In genomic region chr10:12511651-12512050, GRCh38 we compare ENCODE assay signal across 21 cellular contexts.
DNase-seq lines count a peak whose midpoint lies in the region; ATAC-seq and TF ChIP-seq lines count a peak whose summit lies in the region.
"Had no signal": no experiment of that assay in that cellular context is flagged by ENCODE, and none has a peak within 500 bp of the region (broad histone marks: within the 10 kb centered on the region; RNA-seq: fewer than 3 reads in every experiment).

No MANE protein-coding gene starts in this region.

- DNase-seq in NCI-H510A treated with DMSO at 0.1 percent for 48 hours (lab: John Stamatoyannopoulos, UW), result peak; percentile 30
- no peak for DNase-seq in NCI-H510A (lab: John Stamatoyannopoulos, UW)
- peak; percentile 24 for DNase-seq in COLO668 (lab: John Stamatoyannopoulos, UW; ENCODE audit: unreplicated experiment)
- DNase-seq in NCI-H69 (lab: John Stamatoyannopoulos, UW), result peak; percentile 9
- peak; percentile 34 for DNase-seq in left lobe of liver (ENCODE audit: low spot score)
- no peak for DNase-seq in aorta
- DNase-seq in tibial artery, result no peak
- DNase-seq: BE2C; CD4-positive, CD25-positive, alpha-beta regulatory T cell; COR-L47; DND-41; H7; MG63; NCI-H1694; NCI-H446 treated with DMSO at 0.1 percent for 48 hours; NCI-H82 had no signal

- H3K36me3 ChIP-seq in aorta (ENCODE audit: control insufficient read depth in 1 of 2, insufficient read depth in 2 of 2, low read length in 1 of 2) (no peaks in the 10 kb centered on the region), tibial artery (no peaks in the 10 kb centered on the region)
- H3K36me3 ChIP-seq: BE2C, MG63, SJSA1 had no signal

- no peak for ATAC-seq in left lobe of liver
- no peak for ATAC-seq in aorta (ENCODE audit: low FRiP score)
- no peak for ATAC-seq in GM18498 (IDR thresholded peaks at IDR 0.05; ENCODE audit: unreplicated experiment)
- ATAC-seq: A549, GM12878, Right ventricle myocardium inferior had no signal

- H3K27ac ChIP-seq in aorta (ENCODE audit: low read depth in 1 of 2, low read length in 2 of 2) (no peak overlapping the region), tibial artery (no peak overlapping the region)
- H3K27ac ChIP-seq: A549, SJSA1 had no signal

- intact Hi-C loops in aorta (cut with DNase I) (loop anchor here in 1 of 2 donors (2.0 kb wide), 1 partner anchor 31 kb away; no protein-coding TSS in a partner anchor), tibial artery (cut with DNase I; ENCODE audit: low total_unique reads) (no loop called here)

- TF ChIP-seq CTCF in tibial artery (IDR thresholded peaks at IDR 0.05), result no peak

- WGBS in aorta, 2 donors, result 96 to 97% methylated on average over 9 of the region's 9 CpGs

- H3K4me3 ChIP-seq in aorta (ENCODE audit: low read length in 2 of 2) (no peak overlapping the region), tibial artery (no peak overlapping the region)
- H3K4me3 ChIP-seq: A549, GM12878, MG63, SJSA1 had no signal

- H3K27me3 ChIP-seq in aorta (ENCODE audit: control insufficient read depth in 1 of 2, insufficient read depth in 2 of 2, low read length in 1 of 2) (no peaks in the 10 kb centered on the region), tibial artery (no peaks in the 10 kb centered on the region)
- H3K27me3 ChIP-seq: BE2C, MG63, SJSA1 had no signal

- H3K9me3 ChIP-seq in aorta (ENCODE audit: control insufficient read depth, low read length), result peaks cover 1% of the 10 kb centered on the region
- no peaks in the 10 kb centered on the region for H3K9me3 ChIP-seq in tibial artery
- H3K9me3 ChIP-seq: A549, BE2C, MG63, SJSA1 had no signal

- H3K4me1 ChIP-seq in aorta (ENCODE audit: control insufficient read depth in 1 of 2, insufficient read depth in 2 of 2, low read length in 2 of 2) (no peaks in the 10 kb centered on the region), tibial artery (no peaks in the 10 kb centered on the region)

Comparison
In these comparisons a context has a peak if more than half of its experiments do, and no peak if none do; other contexts are left out.
1. DNase-seq: peak in NCI-H510A treated with DMSO at 0.1 percent for 48 hours (single experiment), COLO668 (single experiment), NCI-H69 (single experiment) and left lobe of liver (single experiment); none in NCI-H510A (single experiment), aorta (0 of 2) and tibial artery (0 of 2).